In genomic region chr1:10622896-10623295, GRCh38 we compare ENCODE assay signal across 17 cellular contexts.
"Had no signal": no experiment of that assay in that cellular context is flagged by ENCODE, and none has a peak within 500 bp of the region (broad histone marks: within the 10 kb centered on the region; RNA-seq: fewer than 3 reads in every experiment).

No MANE protein-coding gene starts in this region.

- H3K27me3 Mint-ChIP-seq: central memory CD8-positive, alpha-beta T cell; memory B cell; naive B cell had no signal

- ATAC-seq: activated T-cell treated with anti-CD3 and anti-CD28 coated beads, Interleukin-2, amount 50 U/mL, for 4 hours; gastrocnemius medialis; heart left ventricle; mucosa of descending colon had no signal

- H3K9me3 Mint-ChIP-seq: activated T-cell treated with anti-CD3 and anti-CD28 coated beads, Interleukin-2, amount 50 U/mL, for 4 hours; central memory CD8-positive, alpha-beta T cell; memory B cell; naive B cell; neural crest cell had no signal

- H3K4me3 Mint-ChIP-seq: activated T-cell treated with anti-CD3 and anti-CD28 coated beads, Interleukin-2, amount 50 U/mL, for 4 hours; central memory CD8-positive, alpha-beta T cell; memory B cell; naive B cell; neural crest cell had no signal

- H3K36me3 ChIP-seq: brain microvascular endothelial cell had no signal

- H3K27ac ChIP-seq: brain microvascular endothelial cell, gastrocnemius medialis, tibial artery had no signal

- H3K27me3 ChIP-seq: brain microvascular endothelial cell, gastrocnemius medialis, heart left ventricle, tibial artery had no signal

- H3K27ac Mint-ChIP-seq: memory B cell had no signal

- H3K4me1 Mint-ChIP-seq: central memory CD8-positive, alpha-beta T cell; memory B cell; naive B cell; neural crest cell had no signal

- H3K4me1 ChIP-seq: heart left ventricle, tibial artery had no signal

- H3K4me3 ChIP-seq: gastrocnemius medialis, heart left ventricle, mucosa of descending colon, tibial artery had no signal

- DNase-seq: activated CD4-positive, alpha-beta T cell treated with anti-CD3 and anti-CD28 coated beads, Interleukin-2, amount 50 U/mL, for 1 hour; activated CD8-positive, alpha-beta memory T cell treated with anti-CD3 and anti-CD28 coated beads, Interleukin-2, amount 50 U/mL, for 4 hours; activated naive CD4-positive, alpha-beta T cell treated with anti-CD3 and anti-CD28 coated beads, Interleukin-2, amount 50 U/mL, for 16 hours; activated T-cell treated with anti-CD3 and anti-CD28 coated beads, Interleukin-2, amount 50 U/mL, for 4 hours; brain microvascular endothelial cell; cortex of kidney; erythroblast; gastrocnemius medialis; mucosa of descending colon; naive B cell; stimulated activated CD4-positive, alpha-beta T cell treated with anti-CD3 and anti-CD28 coated beads, Interleukin-2, amount 100 ng/mL, for 24 hours; stimulated activated naive CD4-positive, alpha-beta T cell treated with Interleukin-2 at 50 U/mL for 16 hours had no signal

- H3K9me3 ChIP-seq: gastrocnemius medialis, heart left ventricle, mucosa of descending colon, tibial artery had no signal
